In genomic region chr13:108361769-108362168, GRCh38 we compare ENCODE assay signal across 16 cellular contexts.
DNase-seq lines count a peak whose midpoint lies in the region; ATAC-seq, FAIRE-seq and TF ChIP-seq lines count a peak whose summit lies in the region.
"Had no signal": no experiment of that assay in that cellular context is flagged by ENCODE, and none has a peak within 500 bp of the region (broad histone marks: within the 10 kb centered on the region; RNA-seq: fewer than 3 reads in every experiment).

No MANE protein-coding gene starts in this region.

- 28% methylated on average over 9 of the region's 9 CpGs for WGBS in HepG2 (ENCODE audit: low lambda C conversion rate)
- 50% methylated on average over 9 of the region's 9 CpGs for WGBS in right lobe of liver (ENCODE audit: insufficient coverage, low coverage, low lambda C conversion rate, missing lambda C conversion rate)

- H3K9me3 ChIP-seq in HepG2 (ENCODE audit: low read length), result no peaks in the 10 kb centered on the region; the same call in 1 of the 2 replicates
- H3K9me3 ChIP-seq in right lobe of liver, result no peaks in the 10 kb centered on the region
- H3K9me3 ChIP-seq: BLaER1 treated with 17β-estradiol and CSF1 and Interleukin-3, amounts not matched to agents 10 nM and 100 nM; HAP-1 had no signal

- CTCF ChIA-PET in HepG2 (lab: Yijun Ruan, JAX; ENCODE audit: low intra/inter-chr PET ratio, low total read pairs), result no interaction called here

- intact Hi-C loops in HepG2 (cut with micrococcal nuclease; ENCODE audit: unreplicated experiment), result no loop called here
- intact Hi-C loops in right lobe of liver (cut with DNase I), result no loop called here

- H3K27me3 ChIP-seq in HepG2 (ENCODE audit: control insufficient read depth in 1 of 2, insufficient read depth in 2 of 2, low read length in 2 of 2) (no peaks in the 10 kb centered on the region), right lobe of liver (no peaks in the 10 kb centered on the region)
- H3K27me3 ChIP-seq: BLaER1 treated with 17β-estradiol and CSF1 and Interleukin-3, amounts not matched to agents 10 nM and 100 nM had no signal

- in situ Hi-C loops in HepG2 (cut with HindIII; ENCODE audit: extremely low pct_ligation_motif_present, low pct_unique_long_range_greater_than_20kb), result no loop called here

- H3K79me2 ChIP-seq in HepG2 (ENCODE audit: insufficient read depth, low read length), result no peaks in the 10 kb centered on the region

- no peak for TF ChIP-seq EP300 in HepG2 (IDR thresholded peaks at IDR 0.05; ENCODE audit: low read depth in 2 of 2, low read length in 2 of 2)
- no peak for TF ChIP-seq EP300 in HepG2 (CRISPR knock-in tag; IDR thresholded peaks at IDR 0.05; ENCODE audit: borderline replicate concordance)

- no peak for DNase-seq in HepG2 (ENCODE audit: low spot score)
- no peak for DNase-seq in right lobe of liver
- peak; percentile 23 for DNase-seq in SK-N-DZ (ENCODE audit: low spot score)
- DNase-seq in myocyte (ENCODE audit: low read depth), result peak; percentile 87
- no peak for DNase-seq in stimulated activated naive CD4-positive, alpha-beta T cell treated with Interleukin-2 at 50 U/mL for 16 hours (lab: John Stamatoyannopoulos, UW)
- DNase-seq: ACHN; Calu3; CD4-positive, CD25-positive, alpha-beta regulatory T cell; DMS 273 treated with DMSO at 0.1 percent for 48 hours; GM23248 had no signal

- H3K4me3 ChIP-seq in HepG2 (replicated peaks in 1 of 3; ENCODE audit: insufficient read depth in 1 of 3, low read depth in 2 of 3, low read length in 3 of 3) (no peak overlapping the region), right lobe of liver (no peak overlapping the region)
- H3K4me3 ChIP-seq: BLaER1 treated with 17β-estradiol and CSF1 and Interleukin-3, amounts not matched to agents 10 nM and 100 nM; GM23248; HAP-1 had no signal

- ATAC-seq in HepG2 (no peak), right lobe of liver (no peak), GM18909 (IDR thresholded peaks at IDR 0.05; ENCODE audit: poor library complexity, unreplicated experiment) (no peak), HG02852 (IDR thresholded peaks at IDR 0.05; ENCODE audit: unreplicated experiment) (no peak), HG03139 (IDR thresholded peaks at IDR 0.05; ENCODE audit: unreplicated experiment) (no peak)

- POLR2A ChIA-PET in HepG2 (lab: Yijun Ruan, JAX), result no interaction called here

- H3K36me3 ChIP-seq in HepG2 (replicated peaks in 1 of 2; ENCODE audit: control insufficient read depth in 1 of 2, insufficient read depth in 2 of 2, low read length in 2 of 2), result no peaks in the 10 kb centered on the region
- no peaks in the 10 kb centered on the region for H3K36me3 ChIP-seq in right lobe of liver
- H3K36me3 ChIP-seq: BLaER1 treated with 17β-estradiol and CSF1 and Interleukin-3, amounts not matched to agents 10 nM and 100 nM; HAP-1 had no signal

- no peak overlapping the region for H2AFZ ChIP-seq in HepG2 (ENCODE audit: low read length)
- H2AFZ ChIP-seq: GM23248 had no signal

- TF ChIP-seq CTCF in HepG2 (CRISPR knock-in tag; IDR thresholded peaks at IDR 0.05) (no peak), right lobe of liver (IDR thresholded peaks at IDR 0.05) (no peak)

- H3K27ac ChIP-seq in HepG2 (ENCODE audit: extremely low read length, insufficient read depth, low read length) (no peak overlapping the region), right lobe of liver (no peak overlapping the region)
- H3K27ac ChIP-seq: BLaER1 treated with 17β-estradiol and CSF1 and Interleukin-3, amounts not matched to agents 10 nM and 100 nM; GM23248 had no signal

- no peaks in the 10 kb centered on the region for H3K4me1 ChIP-seq in HepG2 (ENCODE audit: insufficient read depth, low read length)
- no peaks in the 10 kb centered on the region for H3K4me1 ChIP-seq in right lobe of liver
- H3K4me1 ChIP-seq: HAP-1 had no signal

- no peak overlapping the region for H3K9ac ChIP-seq in HepG2 (ENCODE audit: insufficient read depth, low read depth, low read length)
- H3K9ac ChIP-seq: BLaER1 treated with 17β-estradiol and CSF1 and Interleukin-3, amounts not matched to agents 10 nM and 100 nM; GM23248 had no signal

- TF ChIP-seq POLR2A in HepG2 (IDR thresholded peaks at IDR 0.05; ENCODE audit: insufficient read depth in 1 of 2, low read depth in 2 of 2, low read length in 2 of 2), result no peak
- TF ChIP-seq POLR2A in right lobe of liver (IDR thresholded peaks at IDR 0.05), result no peak

- FAIRE-seq in HepG2 (lab: Jason Lieb, UNC), result no peak
- FAIRE-seq: HTR-8/SVneo had no signal

- no peak overlapping the region for H3K4me2 ChIP-seq in HepG2 (ENCODE audit: low read depth, low read length)
- H3K4me2 ChIP-seq: BLaER1 treated with 17β-estradiol and CSF1 and Interleukin-3, amounts not matched to agents 10 nM and 100 nM had no signal

- no peak for TF ChIP-seq RAD21 in HepG2 (CRISPR knock-in tag; IDR thresholded peaks at IDR 0.05)

- no TSS peak for BruUV-seq in HepG2 (replicated peaks; lab: Mats Ljungman, UMichigan)

- no peaks in the 10 kb centered on the region for H4K20me1 ChIP-seq in HepG2 (ENCODE audit: insufficient read depth, low read length)
- H4K20me1 ChIP-seq: BLaER1 treated with 17β-estradiol and CSF1 and Interleukin-3, amounts not matched to agents 10 nM and 100 nM had no signal

TF ChIP-seq in HepG2, 621 proteins besides CTCF, POLR2A, EP300 and RAD21:
- TF ChIP-seq ZNF605 (CRISPR knock-in tag; IDR thresholded peaks at IDR 0.05) (no peak), MNT (IDR thresholded peaks at IDR 0.05) (peak; percentile 29; the same call in 1 of the 2 replicates)
TF ChIP-seq in HepG2: peak in this region for 1.

Comparison
In these comparisons a context has a peak if more than half of its experiments do, and no peak if none do; other contexts are left out.
1. DNase-seq: peak in SK-N-DZ (single experiment) and myocyte (single experiment); none in HepG2 (single experiment), right lobe of liver (0 of 3) and stimulated activated naive CD4-positive, alpha-beta T cell treated with Interleukin-2 at 50 U/mL for 16 hours (single experiment).